8 cellular contexts compared by ENCODE assay signal in the genomic region with DNA sequence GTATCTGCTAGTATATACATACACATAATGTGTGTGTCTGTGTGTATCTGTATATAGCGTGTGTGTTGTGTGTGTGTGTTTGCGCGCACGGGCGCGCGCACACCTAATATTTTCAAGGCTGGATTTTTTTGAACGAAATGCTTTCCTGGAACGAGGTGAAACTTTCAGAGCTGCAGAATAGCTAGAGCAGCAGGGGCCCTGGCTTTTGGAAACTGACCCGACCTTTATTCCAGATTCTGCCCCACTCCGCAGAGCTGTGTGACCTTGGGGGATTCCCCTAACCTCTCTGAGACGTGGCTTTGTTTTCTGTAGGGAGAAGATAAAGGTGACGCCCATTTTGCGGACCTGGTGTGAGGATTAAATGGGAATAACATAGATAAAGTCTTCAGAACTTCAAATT. TPM values are rescaled to one million over a fixed set of nuclear protein-coding genes. Genes with fewer than 3 reads are reported as not detected.
DNase-seq lines count a peak whose midpoint lies in the region; ATAC-seq, FAIRE-seq and TF ChIP-seq lines count a peak whose summit lies in the region.

No MANE protein-coding gene starts in this region.

- DNase-seq in T-helper 17 cell (no peak), endothelial cell (ENCODE audit: low spot score) (no peak), natural killer cell (no peak), H4 (ENCODE audit: low spot score) (no peak), occipital lobe (lab: John Stamatoyannopoulos, UW) (no peak), HTR-8/SVneo (ENCODE audit: insufficient read length, low spot score) (no peak)

- H3K36me3 Mint-ChIP-seq in T-helper 17 cell (ENCODE audit: low read depth), result peaks cover 2% of the 10 kb centered on the region
- no peaks in the 10 kb centered on the region for H3K36me3 Mint-ChIP-seq in endothelial cell (ENCODE audit: low read depth, unreplicated experiment)
- no peaks in the 10 kb centered on the region for H3K36me3 Mint-ChIP-seq in natural killer cell

- peak overlapping the region; percentile 98 for H3K4me3 Mint-ChIP-seq in T-helper 17 cell
- H3K4me3 Mint-ChIP-seq in endothelial cell (ENCODE audit: unreplicated experiment), result peak overlapping the region; percentile 91
- H3K4me3 Mint-ChIP-seq in natural killer cell, result peak overlapping the region; percentile 98

- H3K27ac Mint-ChIP-seq in T-helper 17 cell (peak overlapping the region; percentile 95), endothelial cell (ENCODE audit: unreplicated experiment) (peak overlapping the region; percentile 86), natural killer cell (peak overlapping the region; percentile 92 to 93)

- no peak for FAIRE-seq in HTR-8/SVneo (lab: Jason Lieb, UNC)

- H3K27me3 Mint-ChIP-seq in T-helper 17 cell, result no peaks in the 10 kb centered on the region
- H3K27me3 Mint-ChIP-seq in endothelial cell (ENCODE audit: unreplicated experiment), result peaks cover 6% of the 10 kb centered on the region
- no peaks in the 10 kb centered on the region for H3K27me3 Mint-ChIP-seq in natural killer cell (ENCODE audit: low read depth in 2 of 2)

- H3K4me1 Mint-ChIP-seq in T-helper 17 cell (peaks cover 27% of the 10 kb centered on the region), endothelial cell (ENCODE audit: unreplicated experiment) (peaks cover 5% of the 10 kb centered on the region), natural killer cell (peaks cover 10 to 20% of the 10 kb centered on the region in 2 donors)

- no peaks in the 10 kb centered on the region for H3K9me3 ChIP-seq in T-helper 17 cell (ENCODE audit: control insufficient read depth, low read length, poor library complexity, severe bottlenecking)

- no peak for TF ChIP-seq CTCF in endothelial cell (IDR thresholded peaks at IDR 0.05; ENCODE audit: unreplicated experiment)
- TF ChIP-seq CTCF in natural killer cell (IDR thresholded peaks at IDR 0.05), result no peak

- H3K9me3 Mint-ChIP-seq in endothelial cell (ENCODE audit: unreplicated experiment), result no peaks in the 10 kb centered on the region
- H3K9me3 Mint-ChIP-seq in natural killer cell, result no peaks in the 10 kb centered on the region

- ATAC-seq in GM18498 (IDR thresholded peaks at IDR 0.05; ENCODE audit: unreplicated experiment), result peak; percentile 29
- peak; percentile 30 for ATAC-seq in HG02870 (IDR thresholded peaks at IDR 0.05; ENCODE audit: unreplicated experiment)
- peak; percentile 53 for ATAC-seq in T-helper 17 cell
- ATAC-seq in natural killer cell, result peak; percentile 38 to 41 (median 40)

- intact Hi-C loops in natural killer cell (cut with micrococcal nuclease), result loop anchor here (5.0 to 10.0 kb wide), 3 partner anchors 156 to 721 kb away; a partner anchor contains a TSS

RNA-seq across cellular contexts. Expression of a gene that starts 0.8 kb away (rescaled TPM):
- total RNA-seq in T-helper 17 cell (10 to 100 TPM; 11.7 to 16.2 TPM), endothelial cell (ENCODE audit: unreplicated experiment) (14.4 TPM), natural killer cell (10 to 100 TPM; 11.5 to 19.4 (median 18.9) TPM), occipital lobe (1.1 TPM)
- 12.5 and 17.9 TPM in 2 replicates for total RNA-seq in H4 (2014; rRNA removed; shearing (Covaris generic))

RNA-seq across cellular contexts. Expression of a gene that starts 22.4 kb away (rescaled TPM):
- total RNA-seq in T-helper 17 cell, result not detected
- not detected for total RNA-seq in endothelial cell (ENCODE audit: unreplicated experiment)
- not detected for total RNA-seq in natural killer cell
- not detected in 2 replicates for total RNA-seq in H4 (2014; rRNA removed; shearing (Covaris generic))
- total RNA-seq in occipital lobe, result not detected
